ENCODE assay signal across 9 cellular contexts in the genomic region with DNA sequence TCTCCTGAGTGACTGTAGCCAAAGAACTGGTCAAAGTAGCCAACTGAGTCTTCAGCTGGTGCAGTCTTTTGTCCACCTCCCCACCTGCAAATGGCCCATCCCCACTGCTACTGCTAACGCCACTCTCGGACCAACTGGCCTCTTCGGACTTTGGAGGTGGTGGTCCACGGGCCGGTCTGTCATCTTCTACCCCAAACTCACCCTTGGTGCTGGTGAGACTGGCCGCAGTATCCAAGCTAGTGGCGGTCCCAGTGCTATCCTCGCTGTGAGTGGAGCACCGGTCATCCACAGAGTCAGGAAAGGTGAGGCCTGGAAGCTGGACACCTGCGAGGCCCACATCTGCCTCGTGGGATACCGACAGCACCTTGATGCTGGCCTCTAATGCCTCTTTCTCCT. TPM values are rescaled to one million over a fixed set of nuclear protein-coding genes. Genes with fewer than 3 reads are reported as not detected.
DNase-seq lines count a peak whose midpoint lies in the region; ATAC-seq and TF ChIP-seq lines count a peak whose summit lies in the region.
"Had no signal": no experiment of that assay in that cellular context is flagged by ENCODE, and none has a peak within 500 bp of the region (broad histone marks: within the 10 kb centered on the region; RNA-seq: fewer than 3 reads in every experiment).

No MANE protein-coding gene starts in this region.

- TF ChIP-seq CTCF in left ventricle myocardium inferior (IDR thresholded peaks at IDR 0.05; ENCODE audit: borderline replicate concordance) (no peak), MCF 10A (IDR thresholded peaks at IDR 0.05; ENCODE audit: unreplicated experiment) (no peak), mesothelial cell of epicardium (IDR thresholded peaks at IDR 0.05; ENCODE audit: unreplicated experiment) (no peak), uterus (IDR thresholded peaks at IDR 0.05) (no peak)

- H3K4me1 Mint-ChIP-seq in MCF 10A (ENCODE audit: insufficient read depth, unreplicated experiment): peaks cover 34% of the 10 kb centered on the region
- H3K4me1 Mint-ChIP-seq in mesothelial cell of epicardium: peaks cover 44% of the 10 kb centered on the region

- H3K4me1 ChIP-seq in left ventricle myocardium inferior (peaks cover 81% of the 10 kb centered on the region), uterus (peaks cover 4 to 11% of the 10 kb centered on the region in 2 donors)

- no peaks in the 10 kb centered on the region for H3K9me3 ChIP-seq in left ventricle myocardium inferior (replicated peaks)
- no peaks in the 10 kb centered on the region for H3K9me3 ChIP-seq in uterus

- H3K27ac Mint-ChIP-seq in MCF 10A (ENCODE audit: low read depth, unreplicated experiment) (peak overlapping the region; percentile 90), mesothelial cell of epicardium (peak overlapping the region; percentile 93)

- H3K36me3 ChIP-seq in left ventricle myocardium inferior (peaks cover 25% of the 10 kb centered on the region), uterus (no peaks in the 10 kb centered on the region)

- POLR2A ChIA-PET in MCF 10A (lab: Yijun Ruan, JAX): interaction anchor here (0.6 to 5.1 kb wide), 6 partner anchors 9 to 1182 kb away, joined by 3 to 41 read pairs (median 3); a partner anchor contains a TSS

- TF ChIP-seq POLR2A in uterus (IDR thresholded peaks at IDR 0.05): no peak

- ATAC-seq in left cardiac atrium: no peak
- no peak for ATAC-seq in GM19351 (IDR thresholded peaks at IDR 0.05; ENCODE audit: unreplicated experiment)
- no peak for ATAC-seq in HG03457 (IDR thresholded peaks at IDR 0.05; ENCODE audit: unreplicated experiment)

- H3K27ac ChIP-seq in left ventricle myocardium inferior (replicated peaks) (peak overlapping the region; percentile 85), uterus (peak overlapping the region; percentile 83 to 89)

- CTCF ChIA-PET in MCF 10A (lab: Yijun Ruan, JAX): interaction anchor here (0.6 to 1.3 kb wide), 2 partner anchors 205 to 803 kb away, joined by 3 read pairs; no protein-coding TSS in a partner anchor

- no TSS peak for BruUV-seq in MCF 10A (replicated peaks; lab: Mats Ljungman, UMichigan)

- H3K27me3 ChIP-seq in left ventricle myocardium inferior (ENCODE audit: low read depth) (no peaks in the 10 kb centered on the region), uterus (no peaks in the 10 kb centered on the region)

- H3K9me3 Mint-ChIP-seq in MCF 10A (ENCODE audit: unreplicated experiment): no peaks in the 10 kb centered on the region
- no peaks in the 10 kb centered on the region for H3K9me3 Mint-ChIP-seq in mesothelial cell of epicardium

- H3K36me3 Mint-ChIP-seq in MCF 10A (ENCODE audit: insufficient read depth, unreplicated experiment): peaks cover 17% of the 10 kb centered on the region
- H3K36me3 Mint-ChIP-seq in mesothelial cell of epicardium: peaks cover 14% of the 10 kb centered on the region

- H3K27me3 Mint-ChIP-seq in MCF 10A (ENCODE audit: insufficient read depth, unreplicated experiment): no peaks in the 10 kb centered on the region
- no peaks in the 10 kb centered on the region for H3K27me3 Mint-ChIP-seq in mesothelial cell of epicardium (ENCODE audit: low read depth)

- intact Hi-C loops in left ventricle myocardium inferior (cut with micrococcal nuclease) (no loop called here), left cardiac atrium (cut with DNase I) (loop anchor here in 1 of 2 donors (5.0 to 10.0 kb wide), 3 partner anchors 68 to 450 kb away; a partner anchor contains a TSS), MCF 10A (cut with micrococcal nuclease) (loop anchor here (5.0 to 10.0 kb wide), 2 partner anchors 190 to 623 kb away; a partner anchor contains a TSS), uterus (cut with DNase I; ENCODE audit: low total_unique reads) (loop anchor here (5.0 kb wide), 1 partner anchor 68 kb away; a partner anchor contains a TSS)

- peak overlapping the region; percentile 79 for H3K4me3 Mint-ChIP-seq in MCF 10A (ENCODE audit: unreplicated experiment)
- peak overlapping the region; percentile 90 for H3K4me3 Mint-ChIP-seq in mesothelial cell of epicardium

- no peak for DNase-seq in left ventricle myocardium inferior
- no peak for DNase-seq in left cardiac atrium
- no peak for DNase-seq in MCF 10A (ENCODE audit: unreplicated experiment)
- DNase-seq in mesothelial cell of epicardium (ENCODE audit: low spot score in 2 of 2, unreplicated experiment in 2 of 2): no peak
- DNase-seq in uterus: no peak
- no peak for DNase-seq in AG08395 (ENCODE audit: low spot score)

- peak overlapping the region; percentile 79 for H3K4me3 ChIP-seq in left ventricle myocardium inferior
- peak overlapping the region; percentile 57 to 88 for H3K4me3 ChIP-seq in uterus

RNA-seq across cellular contexts. Expression of a gene that starts 0.8 kb away (rescaled TPM):
- total RNA-seq in left ventricle myocardium inferior (6.8 TPM), left cardiac atrium (1 to 10 TPM; 7.9 to 9.0 TPM), MCF 10A (2022) (27.7 and 30.2 TPM in 2 replicates), mesothelial cell of epicardium (16.6 to 17.5 TPM (median 17.2 TPM) in 3 replicates), uterus (10 to 100 TPM in 2 of 4 donors, 1 to 10 TPM in 2; 3.8 to 22.9 (median 10.6) TPM)

RNA-seq across cellular contexts. Expression of a gene that starts 3.6 kb away (rescaled TPM):
- total RNA-seq in left ventricle myocardium inferior (67.2 TPM), left cardiac atrium (10 to 100 TPM; 72.2 to 91.1 TPM), MCF 10A (2022) (109 and 133 TPM in 2 replicates), mesothelial cell of epicardium (165 to 171 TPM (median 168 TPM) in 3 replicates), uterus (100 to 1,000 TPM in 3 of 4 donors, 10 to 100 TPM in 1; 77.4 to 273 (median 122) TPM)

RNA-seq across cellular contexts. Expression of a gene that starts 8.9 kb away (rescaled TPM):
- total RNA-seq in left ventricle myocardium inferior (not detected), left cardiac atrium (under 1 TPM in 1 of 2 donors, not detected in 1; 0.99 TPM), MCF 10A (2022) (0.71 TPM in 1 of 2 replicates, not detected in the other), mesothelial cell of epicardium (2.1 to 2.3 TPM (median 2.2 TPM) in 3 replicates), uterus (1 to 10 TPM in 1 of 4 donors, under 1 TPM in 1, not detected in 2; 0.62 to 2.1 TPM)

RNA-seq across cellular contexts. Expression of a gene that starts 33.3 kb away (rescaled TPM):
- total RNA-seq in left ventricle myocardium inferior: not detected
- not detected for total RNA-seq in left cardiac atrium
- not detected in 2 replicates for total RNA-seq in MCF 10A (2022)
- total RNA-seq in mesothelial cell of epicardium: not detected in 3 replicates
- not detected for total RNA-seq in uterus
- total RNA-seq: cerebellum had no signal
